In genomic region chr1:212498243-212498642, GRCh38 we compare ENCODE assay signal across 1 cellular context.
TF ChIP-seq lines count a peak whose summit lies in the region.

No MANE protein-coding gene starts in this region.

TF ChIP-seq in GM23338, 12 proteins besides CTCF, POLR2A, EP300 and RAD21 (continued from another document):
- TF ChIP-seq ZNF462 (CRISPR knock-in tag; IDR thresholded peaks at IDR 0.05) (no peak), ETS1 (IDR thresholded peaks at IDR 0.05) (no peak), REST (IDR thresholded peaks at IDR 0.05; ENCODE audit: unreplicated experiment) (no peak), CREB1 (CRISPR knock-in tag; IDR thresholded peaks at IDR 0.05; ENCODE audit: low read depth) (no peak), EZH2 (IDR thresholded peaks at IDR 0.05; ENCODE audit: low read depth, unreplicated experiment) (no peak), STAT1 (IDR thresholded peaks at IDR 0.05; ENCODE audit: unreplicated experiment) (no peak), NANOG (IDR thresholded peaks at IDR 0.05; ENCODE audit: borderline replicate concordance) (no peak)
